Comparison of ENCODE assay signal across 8 cellular contexts in the genomic region with DNA sequence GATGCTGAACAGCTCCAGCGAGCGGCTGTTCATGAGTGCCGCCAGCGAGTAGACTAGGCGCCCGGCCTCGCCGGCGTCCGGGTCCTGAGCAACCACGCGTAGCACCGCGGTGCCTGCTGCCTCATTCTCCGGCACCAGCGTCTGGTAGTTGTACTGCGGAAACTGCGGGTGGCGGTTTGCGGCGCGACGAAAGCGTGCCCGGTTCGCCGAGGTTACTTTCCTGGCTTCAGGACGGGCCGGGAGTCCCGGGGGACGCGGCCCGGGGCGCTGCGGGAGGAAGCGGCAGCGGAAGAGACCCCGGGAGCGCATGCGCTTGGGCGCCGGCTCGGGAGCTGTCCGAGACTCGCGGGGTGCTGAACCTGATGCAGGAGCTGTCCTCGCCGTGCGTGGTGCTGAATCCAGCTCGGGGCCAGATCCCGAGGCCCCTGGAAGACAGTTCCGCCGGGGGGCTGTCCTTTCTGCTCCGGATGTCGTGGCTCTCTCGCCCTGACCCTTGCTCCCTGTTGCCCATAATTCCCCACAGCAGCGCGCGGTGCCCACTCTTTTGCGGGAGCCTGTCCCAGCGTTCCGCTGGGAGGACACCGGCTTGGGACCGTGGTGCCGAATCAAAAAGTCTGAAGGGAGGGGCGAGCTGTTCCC. TPM values are rescaled to one million over a fixed set of nuclear protein-coding genes. Genes with fewer than 3 reads are reported as not detected.
DNase-seq lines count a peak whose midpoint lies in the region; ATAC-seq and TF ChIP-seq lines count a peak whose summit lies in the region.

No MANE protein-coding gene starts in this region.

- peaks cover 23% of the 10 kb centered on the region for H3K27me3 Mint-ChIP-seq in IgD-negative memory B cell
- H3K27me3 Mint-ChIP-seq in activated CD8-positive, alpha-beta T cell treated with anti-CD3 and anti-CD28 coated beads, Interleukin-2, amount 10 ng/mL, durations not matched to agents 7 days and 5 days (ENCODE audit: low read depth), result peaks cover 9% of the 10 kb centered on the region
- peaks cover 0 to 22% of the 10 kb centered on the region in 2 donors for H3K27me3 Mint-ChIP-seq in effector memory CD8-positive, alpha-beta T cell

- H2BK5ac ChIP-seq in mesenchymal stem cell (ENCODE audit: low read depth, low read length, poor library complexity, severe bottlenecking), result no peak overlapping the region

- H3K9ac ChIP-seq in mesenchymal stem cell (ENCODE audit: low read length), result no peak overlapping the region

- no peaks in the 10 kb centered on the region for H3K79me1 ChIP-seq in mesenchymal stem cell (replicated peaks; ENCODE audit: low read length, poor library complexity, severe bottlenecking)

- no peak overlapping the region for H3K18ac ChIP-seq in mesenchymal stem cell (ENCODE audit: low read depth in 1 of 2, low read length in 2 of 2)

- peak overlapping the region; percentile 3 to 86 (median 71) for H3K27ac Mint-ChIP-seq in IgD-negative memory B cell
- H3K27ac Mint-ChIP-seq in activated CD8-positive, alpha-beta T cell treated with anti-CD3 and anti-CD28 coated beads, Interleukin-2, amount 10 ng/mL, durations not matched to agents 7 days and 5 days, result no peak overlapping the region
- no peak overlapping the region for H3K27ac Mint-ChIP-seq in effector memory CD8-positive, alpha-beta T cell

- H2BK15ac ChIP-seq in mesenchymal stem cell (ENCODE audit: low read depth, poor library complexity, severe bottlenecking), result no peak overlapping the region

- H3K4me2 ChIP-seq in mesenchymal stem cell (ENCODE audit: low read length, poor library complexity, severe bottlenecking), result peak overlapping the region; percentile 89

- peak overlapping the region; percentile 48 to 80 (median 73) for H3K4me3 Mint-ChIP-seq in IgD-negative memory B cell
- peak overlapping the region; percentile 52 for H3K4me3 Mint-ChIP-seq in activated CD8-positive, alpha-beta T cell treated with anti-CD3 and anti-CD28 coated beads, Interleukin-2, amount 10 ng/mL, durations not matched to agents 7 days and 5 days
- H3K4me3 Mint-ChIP-seq in effector memory CD8-positive, alpha-beta T cell, result peak overlapping the region; percentile 50 to 67

- H3K4ac ChIP-seq in mesenchymal stem cell (ENCODE audit: low read depth in 1 of 2, low read length in 2 of 2), result no peak overlapping the region

- POLR2A ChIA-PET in activated CD8-positive, alpha-beta T cell treated with anti-CD3 and anti-CD28 coated beads, Interleukin-2, amount 10 ng/mL, durations not matched to agents 7 days and 5 days (lab: Charles Lee), result interaction anchor here (0.6 to 2.1 kb wide), 3 partner anchors 10 to 93 kb away, joined by 3 to 8 read pairs (median 3); partner anchors contain the start of gene IP6K2

- no peaks in the 10 kb centered on the region for H3K9me3 Mint-ChIP-seq in IgD-negative memory B cell
- no peaks in the 10 kb centered on the region for H3K9me3 Mint-ChIP-seq in activated CD8-positive, alpha-beta T cell treated with anti-CD3 and anti-CD28 coated beads, Interleukin-2, amount 10 ng/mL, durations not matched to agents 7 days and 5 days (ENCODE audit: insufficient read depth)
- no peaks in the 10 kb centered on the region for H3K9me3 Mint-ChIP-seq in effector memory CD8-positive, alpha-beta T cell

- WGBS in mesenchymal stem cell, result 4% methylated on average over 66 of the region's 66 CpGs

- H2AK5ac ChIP-seq in mesenchymal stem cell (ENCODE audit: low read length, severe bottlenecking), result no peak overlapping the region

- DNase-seq in AG10803 (ENCODE audit: low read depth) (peak; percentile 25), mesenchymal stem cell (peak; percentile 50), NCI-H2171 treated with DMSO at 0.1 percent for 48 hours (lab: John Stamatoyannopoulos, UW) (no peak), NK-92 (lab: John Stamatoyannopoulos, UW; ENCODE audit: unreplicated experiment) (no peak)
- peak; percentile 84 for DNase-seq in activated CD8-positive, alpha-beta T cell treated with anti-CD3 and anti-CD28 coated beads, Interleukin-2, amount 10 ng/mL, durations not matched to agents 7 days and 5 days
- peak; percentile 76 to 81 (median 79) for DNase-seq in effector memory CD8-positive, alpha-beta T cell
- DNase-seq in stimulated activated CD8-positive, alpha-beta memory T cell treated with anti-CD3 and anti-CD28 coated beads, Interleukin-4, amount 100 ng/mL, for 1 hour (ENCODE audit: low read depth in 2 of 2, low spot score in 1 of 2), result peak; percentile 44 to 61

- H3K36me3 ChIP-seq in mesenchymal stem cell (ENCODE audit: control insufficient read depth in 1 of 2, insufficient read depth in 2 of 2, low read depth in 1 of 2, low read length in 2 of 2), result peaks cover 0 to 24% of the 10 kb centered on the region in 2 experiments

- no peak for TF ChIP-seq CTCF in AG10803 (conservative IDR thresholded peaks at IDR 0.05; ENCODE audit: low read length)

- peaks cover 7 to 8% (median 8%) of the 10 kb centered on the region in 3 donors for H3K4me1 Mint-ChIP-seq in IgD-negative memory B cell
- peaks cover 43% of the 10 kb centered on the region for H3K4me1 Mint-ChIP-seq in activated CD8-positive, alpha-beta T cell treated with anti-CD3 and anti-CD28 coated beads, Interleukin-2, amount 10 ng/mL, durations not matched to agents 7 days and 5 days (ENCODE audit: low read depth)
- peaks cover 23 to 28% of the 10 kb centered on the region in 2 donors for H3K4me1 Mint-ChIP-seq in effector memory CD8-positive, alpha-beta T cell (ENCODE audit: low read depth in 2 of 2)

- H2AFZ ChIP-seq in mesenchymal stem cell (ENCODE audit: low read depth, low read length), result no peak overlapping the region

- no peak overlapping the region for H3K23ac ChIP-seq in mesenchymal stem cell (ENCODE audit: low read length in 2 of 2)

- peak; percentile 26 for ATAC-seq in activated CD8-positive, alpha-beta T cell treated with anti-CD3 and anti-CD28 coated beads, Interleukin-2, amount 10 ng/mL, durations not matched to agents 7 days and 5 days
- peak; percentile 37 for ATAC-seq in effector memory CD8-positive, alpha-beta T cell (replicated peaks)

- CTCF ChIA-PET in activated CD8-positive, alpha-beta T cell treated with anti-CD3 and anti-CD28 coated beads, Interleukin-2, amount 10 ng/mL, durations not matched to agents 7 days and 5 days (lab: Charles Lee), result interaction anchor here (1.4 to 1.8 kb wide), 3 partner anchors 24 to 26 kb away, joined by 5 to 7 read pairs (median 5); partner anchors contain the start of genes NCKIPSD and SLC26A6

- no peak overlapping the region for H2BK120ac ChIP-seq in mesenchymal stem cell (ENCODE audit: low read depth, low read length)

- no peak overlapping the region for H3K27ac ChIP-seq in mesenchymal stem cell (ENCODE audit: low read length, poor library complexity, severe bottlenecking)

- peaks cover 6 to 23% of the 10 kb centered on the region in 2 experiments for H3K27me3 ChIP-seq in mesenchymal stem cell (ENCODE audit: control insufficient read depth in 1 of 2, insufficient read depth in 1 of 2, low read length in 2 of 2)

- peaks cover 25% of the 10 kb centered on the region for H3K4me1 ChIP-seq in mesenchymal stem cell (ENCODE audit: control insufficient read depth, insufficient read depth, low read depth, low read length)

- H3K36me3 Mint-ChIP-seq in IgD-negative memory B cell, result no peaks in the 10 kb centered on the region
- H3K36me3 Mint-ChIP-seq in activated CD8-positive, alpha-beta T cell treated with anti-CD3 and anti-CD28 coated beads, Interleukin-2, amount 10 ng/mL, durations not matched to agents 7 days and 5 days (ENCODE audit: low read depth), result peaks cover 10% of the 10 kb centered on the region
- H3K36me3 Mint-ChIP-seq in effector memory CD8-positive, alpha-beta T cell (ENCODE audit: insufficient read depth), result peaks cover 24% of the 10 kb centered on the region

- H2BK12ac ChIP-seq in mesenchymal stem cell (ENCODE audit: low read length in 2 of 2), result no peak overlapping the region

- peak overlapping the region; percentile 52 for H3K4me3 ChIP-seq in AG10803 (ENCODE audit: low read length)
- H3K4me3 ChIP-seq in mesenchymal stem cell (ENCODE audit: insufficient read depth in 1 of 2, low read depth in 1 of 2, low read length in 2 of 2), result peak overlapping the region; percentile 41 to 75

- H3K9me3 ChIP-seq in mesenchymal stem cell (ENCODE audit: control insufficient read depth, low read length), result no peaks in the 10 kb centered on the region

- no peak overlapping the region for H4K91ac ChIP-seq in mesenchymal stem cell (ENCODE audit: low read length)

- H4K8ac ChIP-seq in mesenchymal stem cell (ENCODE audit: low read length), result no peak overlapping the region

- H3K14ac ChIP-seq in mesenchymal stem cell (ENCODE audit: low read length in 2 of 2), result no peak overlapping the region

RNA-seq across cellular contexts. Expression of gene CELSR3, which starts 1.1 kb away (rescaled TPM):
- 0.59 TPM for polyA plus RNA-seq in IgD-negative memory B cell
- total RNA-seq in activated CD8-positive, alpha-beta T cell treated with anti-CD3 and anti-CD28 coated beads, Interleukin-2, amount 10 ng/mL, durations not matched to agents 7 days and 5 days, result 10 to 100 TPM; 19.5 to 20.2 TPM
- 2.1 TPM for polyA plus RNA-seq in mesenchymal stem cell (2013, experiment 1 of 2)
- 2.0 TPM for polyA plus RNA-seq in mesenchymal stem cell (2013, experiment 2 of 2)

RNA-seq across cellular contexts. Expression of gene NCKIPSD, which starts 24.1 kb away (rescaled TPM):
- polyA plus RNA-seq in IgD-negative memory B cell, result 17.2 TPM
- total RNA-seq in activated CD8-positive, alpha-beta T cell treated with anti-CD3 and anti-CD28 coated beads, Interleukin-2, amount 10 ng/mL, durations not matched to agents 7 days and 5 days, result 10 to 100 TPM; 56.5 to 57.1 TPM
- polyA plus RNA-seq in mesenchymal stem cell (2013, experiment 1 of 2), result 12.3 TPM
- polyA plus RNA-seq in mesenchymal stem cell (2013, experiment 2 of 2), result 11.3 TPM

RNA-seq across cellular contexts. Expression of gene SLC26A6, which starts 26.4 kb away (rescaled TPM):
- 1.4 TPM for polyA plus RNA-seq in IgD-negative memory B cell
- total RNA-seq in activated CD8-positive, alpha-beta T cell treated with anti-CD3 and anti-CD28 coated beads, Interleukin-2, amount 10 ng/mL, durations not matched to agents 7 days and 5 days, result 10 to 100 TPM; 58.0 to 61.5 TPM
- 42.5 TPM for polyA plus RNA-seq in mesenchymal stem cell (2013, experiment 1 of 2)
- 39.9 TPM for polyA plus RNA-seq in mesenchymal stem cell (2013, experiment 2 of 2)

RNA-seq across cellular contexts. Expression of gene TMEM89, which starts 40.1 kb away (rescaled TPM):
- polyA plus RNA-seq in IgD-negative memory B cell, result not detected
- total RNA-seq in activated CD8-positive, alpha-beta T cell treated with anti-CD3 and anti-CD28 coated beads, Interleukin-2, amount 10 ng/mL, durations not matched to agents 7 days and 5 days, result under 1 TPM in 1 of 2 experiments, not detected in 1; 0.39 TPM
- polyA plus RNA-seq in mesenchymal stem cell (2013, experiment 1 of 2), result 0.23 TPM
- polyA plus RNA-seq in mesenchymal stem cell (2013, experiment 2 of 2), result 0.29 TPM

RNA-seq across cellular contexts. Expression of gene UQCRC1, which starts 52.2 kb away (rescaled TPM):
- polyA plus RNA-seq in IgD-negative memory B cell, result 147 TPM
- 100 to 1,000 TPM; 196 to 202 TPM for total RNA-seq in activated CD8-positive, alpha-beta T cell treated with anti-CD3 and anti-CD28 coated beads, Interleukin-2, amount 10 ng/mL, durations not matched to agents 7 days and 5 days
- 145 TPM for polyA plus RNA-seq in mesenchymal stem cell (2013, experiment 1 of 2)
- 150 TPM for polyA plus RNA-seq in mesenchymal stem cell (2013, experiment 2 of 2)

Comparison
In these comparisons a context has a peak if more than half of its experiments do, and no peak if none do; other contexts are left out.
1. DNase-seq: peak in AG10803 (single experiment), activated CD8-positive, alpha-beta T cell treated with anti-CD3 and anti-CD28 coated beads, Interleukin-2, amount 10 ng/mL, durations not matched to agents 7 days and 5 days (single experiment), effector memory CD8-positive, alpha-beta T cell (3 of 3), mesenchymal stem cell (single experiment) and stimulated activated CD8-positive, alpha-beta memory T cell treated with anti-CD3 and anti-CD28 coated beads, Interleukin-4, amount 100 ng/mL, for 1 hour (2 of 2); none in NCI-H2171 treated with DMSO at 0.1 percent for 48 hours (single experiment) and NK-92 (single experiment).
2. H3K27ac Mint-ChIP-seq: peak in IgD-negative memory B cell (3 of 3); none in activated CD8-positive, alpha-beta T cell treated with anti-CD3 and anti-CD28 coated beads, Interleukin-2, amount 10 ng/mL, durations not matched to agents 7 days and 5 days (single experiment) and effector memory CD8-positive, alpha-beta T cell (0 of 2).
3. Peak in every context shown above with its lines, with median percentiles within 50 percentile points of each other: H3K4me3 Mint-ChIP-seq.